ENCODE assay signal across 20 cellular contexts in the genomic region with DNA sequence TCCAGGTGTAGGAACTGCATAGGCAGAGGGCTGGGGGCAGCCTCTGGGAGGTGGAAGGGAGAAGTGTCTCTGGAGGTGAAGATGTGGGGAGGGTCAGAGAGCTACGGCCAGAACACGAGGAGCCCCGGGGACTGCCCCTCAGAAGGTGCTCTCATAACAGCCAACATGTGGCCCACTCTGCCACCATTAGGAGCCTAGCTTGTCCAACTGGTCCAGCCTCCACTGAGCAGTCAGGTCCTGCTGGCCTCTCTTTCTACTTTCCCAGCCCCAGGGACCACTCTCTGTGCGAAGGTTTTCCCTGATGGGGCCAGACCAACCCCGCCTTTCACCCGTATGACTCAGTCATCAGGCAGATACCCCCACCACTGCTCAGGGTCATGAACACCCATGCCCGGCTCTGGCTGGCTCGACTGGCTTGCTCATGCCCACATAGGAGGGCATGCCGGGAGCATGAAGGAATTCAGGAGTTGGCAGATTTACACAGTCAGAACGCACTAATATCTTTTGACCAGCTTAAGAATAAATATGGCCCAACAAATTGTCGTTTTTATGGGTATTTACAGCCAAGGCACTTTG.
"Had no signal": no experiment of that assay in that cellular context is flagged by ENCODE, and none has a peak within 500 bp of the region (broad histone marks: within the 10 kb centered on the region; RNA-seq: fewer than 3 reads in every experiment).

No MANE protein-coding gene starts in this region.

- DNase-seq: KBM-7, NCI-H1092, NCI-H1105 treated with DMSO at 0.1 percent for 48 hours, NCI-H1417 treated with DMSO at 0.1 percent for 48 hours, NCI-H146, NCI-H1694 treated with DMSO at 0.1 percent for 48 hours, NCI-H1930, NCI-H2081, NCI-H2107, NCI-H2227 treated with DMSO at 0.1 percent for 48 hours, NCI-H510A, NCI-H524 treated with DMSO at 0.1 percent for 48 hours, NCI-H69, NCI-H774, Right ventricle myocardium superior, RPMI8226, SIG-M5 had no signal

- H3K9me3 ChIP-seq: SJSA1 had no signal

- H3K36me3 ChIP-seq: SJSA1 had no signal

- H3K4me1 ChIP-seq: SJSA1 had no signal

- H3K27ac ChIP-seq: HL-60, SJSA1, SK-N-MC had no signal

- H3K4me3 ChIP-seq: SJSA1, SK-N-MC had no signal
